ENCODE assay signal across 8 cellular contexts in genomic region chr17:42798011-42798382, GRCh38. TPM values are rescaled to one million over a fixed set of nuclear protein-coding genes. Genes with fewer than 3 reads are reported as not detected.
A peak's percentile ranks its signal among the peaks of the same experiment; 100 is the strongest.
DNase-seq lines count a peak whose midpoint lies in the region; ATAC-seq, FAIRE-seq and TF ChIP-seq lines count a peak whose summit lies in the region.

No MANE protein-coding gene starts in this region.

- H3K4me1 ChIP-seq in right atrium auricular region (peaks cover 0 to 15% of the 10 kb centered on the region in 2 donors), mucosa of descending colon (ENCODE audit: low read depth) (peaks cover 33% of the 10 kb centered on the region)

- intact Hi-C loops in left ventricle myocardium superior (cut with micrococcal nuclease), result no loop called here
- intact Hi-C loops in mucosa of descending colon (cut with DNase I, micrococcal nuclease), result no loop called here

- no peaks in the 10 kb centered on the region for H3K27me3 ChIP-seq in right atrium auricular region
- no peaks in the 10 kb centered on the region for H3K27me3 ChIP-seq in bronchial epithelial cell (ENCODE audit: control insufficient read depth, insufficient read depth, low read length)

- TF ChIP-seq CTCF in right atrium auricular region (IDR thresholded peaks at IDR 0.05), result no peak
- no peak for TF ChIP-seq CTCF in bronchial epithelial cell (IDR thresholded peaks at IDR 0.05; ENCODE audit: insufficient read depth, low read length, severe bottlenecking)
- no peak for TF ChIP-seq CTCF in mucosa of descending colon (IDR thresholded peaks at IDR 0.05)

- H3K36me3 ChIP-seq in right atrium auricular region (no peaks in the 10 kb centered on the region), bronchial epithelial cell (ENCODE audit: control insufficient read depth, insufficient read depth, low read length) (peaks cover 4% of the 10 kb centered on the region), mucosa of descending colon (ENCODE audit: low read depth) (no peaks in the 10 kb centered on the region)

- no peaks in the 10 kb centered on the region for H3K9me3 ChIP-seq in right atrium auricular region
- no peaks in the 10 kb centered on the region for H3K9me3 ChIP-seq in mucosa of descending colon

- DNase-seq in right atrium auricular region (ENCODE audit: low spot score), result no peak
- DNase-seq in left ventricle myocardium superior, result no peak
- DNase-seq in bronchial epithelial cell (ENCODE audit: low read depth), result no peak
- no peak for DNase-seq in mucosa of descending colon
- DNase-seq in EL, result no peak
- no peak for DNase-seq in NCI-H345 (lab: John Stamatoyannopoulos, UW)
- DNase-seq in NOMO-1 (lab: John Stamatoyannopoulos, UW; ENCODE audit: unreplicated experiment in 2 of 2), result no peak
- no peak for DNase-seq in activated gamma-delta T cell (lab: John Stamatoyannopoulos, UW)

- H3K27ac ChIP-seq in right atrium auricular region, result peak overlapping the region; percentile 72 to 84

- no peak for FAIRE-seq in bronchial epithelial cell (lab: Jason Lieb, UNC)

- H3K4me3 ChIP-seq in right atrium auricular region, result peak overlapping the region; percentile 74 to 95
- H3K4me3 ChIP-seq in bronchial epithelial cell (ENCODE audit: low read depth, low read length), result peak overlapping the region; percentile 76
- H3K4me3 ChIP-seq in mucosa of descending colon, result peak overlapping the region; percentile 74

- ATAC-seq in left ventricle myocardium superior (no peak), mucosa of descending colon (peak; percentile 0)

RNA-seq across cellular contexts. Expression of gene COA3, which starts 0.5 kb away (rescaled TPM):
- total RNA-seq in right atrium auricular region, result 10 to 100 TPM; 71.6 to 77.4 TPM
- total RNA-seq in left ventricle myocardium superior, result 70.4 TPM
- 59.8 and 69.6 TPM in 2 replicates for total RNA-seq in bronchial epithelial cell
- total RNA-seq in mucosa of descending colon, result 100 to 1,000 TPM in 2 of 3 donors, 10 to 100 TPM in 1; 92.7 to 151 (median 148) TPM

RNA-seq across cellular contexts. Expression of gene CNTD1, which starts 0.7 kb away (rescaled TPM):
- total RNA-seq in right atrium auricular region (under 1 TPM in 1 of 2 donors, not detected in 1; 0.16 TPM), left ventricle myocardium superior (0.10 TPM), bronchial epithelial cell (not detected in 2 replicates), mucosa of descending colon (1 to 10 TPM in 2 of 3 donors, under 1 TPM in 1; 0.79 to 3.3 (median 1.2) TPM)

RNA-seq across cellular contexts. Expression of gene WNK4, which starts 17.6 kb away (rescaled TPM):
- total RNA-seq in right atrium auricular region (under 1 TPM in 1 of 2 donors, not detected in 1; 0.08 TPM), left ventricle myocardium superior (not detected), bronchial epithelial cell (under 0.01 and 0.13 TPM in 2 replicates), mucosa of descending colon (10 to 100 TPM; 17.5 to 55.8 (median 32.4) TPM)

RNA-seq across cellular contexts. Expression of gene VPS25, which starts 24.7 kb away (rescaled TPM):
- total RNA-seq in right atrium auricular region (10 to 100 TPM; 37.9 to 39.8 TPM), left ventricle myocardium superior (29.6 TPM), bronchial epithelial cell (65.3 and 76.0 TPM in 2 replicates), mucosa of descending colon (10 to 100 TPM; 45.6 to 85.6 (median 83.3) TPM)

RNA-seq across cellular contexts. Expression of gene BECN1, which starts 26.1 kb away (rescaled TPM):
- 100 to 1,000 TPM in 1 of 2 donors, 10 to 100 TPM in 1; 67.9 to 105 TPM for total RNA-seq in right atrium auricular region
- 76.8 TPM for total RNA-seq in left ventricle myocardium superior
- 123 and 200 TPM in 2 replicates for total RNA-seq in bronchial epithelial cell
- 100 to 1,000 TPM; 130 to 142 (median 137) TPM for total RNA-seq in mucosa of descending colon

Comparison
In these comparisons a context has a peak if more than half of its experiments do, and no peak if none do; other contexts are left out.
1. RNA of gene WNK4, which starts 17.6 kb away (total RNA-seq): 17.5 to 55.8 TPM in mucosa of descending colon; 0.08 TPM in right atrium auricular region, not detected in left ventricle myocardium superior (single experiment) and under 0.01 to 0.13 TPM in bronchial epithelial cell; every median in the first group is over 10 times any median in the second.
2. Peak in every context shown above with its lines, with median percentiles within 50 percentile points of each other: H3K4me3 ChIP-seq.